Comparison of ENCODE assay signal across 1 cellular context in the genomic region with DNA sequence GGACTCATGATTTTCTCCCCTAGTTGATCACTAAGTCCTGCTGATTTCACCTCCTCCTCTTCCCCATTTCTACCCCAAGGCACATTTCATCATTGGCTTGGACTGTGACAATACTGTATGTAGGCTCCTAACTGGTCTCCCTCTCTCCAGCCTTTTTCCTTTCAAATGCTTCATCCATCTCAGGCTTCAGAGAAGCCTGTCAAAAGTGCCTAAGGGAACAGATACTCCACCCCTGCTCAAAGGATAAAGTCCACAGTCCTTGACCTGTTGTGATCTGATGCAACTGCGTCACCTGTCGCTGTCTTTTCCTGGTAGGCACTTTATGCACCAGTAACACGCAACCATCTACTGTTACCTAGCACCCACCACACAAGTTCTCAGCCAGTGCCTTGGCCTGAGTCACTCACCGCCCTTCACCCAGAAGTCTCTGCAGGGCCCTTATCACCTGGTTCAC.
TF ChIP-seq lines count a peak whose summit lies in the region.

No MANE protein-coding gene starts in this region.

TF ChIP-seq in HepG2, 621 proteins besides CTCF, POLR2A, EP300 and RAD21 (continued from another document and continues in another):
- TF ChIP-seq, protein P1, sequence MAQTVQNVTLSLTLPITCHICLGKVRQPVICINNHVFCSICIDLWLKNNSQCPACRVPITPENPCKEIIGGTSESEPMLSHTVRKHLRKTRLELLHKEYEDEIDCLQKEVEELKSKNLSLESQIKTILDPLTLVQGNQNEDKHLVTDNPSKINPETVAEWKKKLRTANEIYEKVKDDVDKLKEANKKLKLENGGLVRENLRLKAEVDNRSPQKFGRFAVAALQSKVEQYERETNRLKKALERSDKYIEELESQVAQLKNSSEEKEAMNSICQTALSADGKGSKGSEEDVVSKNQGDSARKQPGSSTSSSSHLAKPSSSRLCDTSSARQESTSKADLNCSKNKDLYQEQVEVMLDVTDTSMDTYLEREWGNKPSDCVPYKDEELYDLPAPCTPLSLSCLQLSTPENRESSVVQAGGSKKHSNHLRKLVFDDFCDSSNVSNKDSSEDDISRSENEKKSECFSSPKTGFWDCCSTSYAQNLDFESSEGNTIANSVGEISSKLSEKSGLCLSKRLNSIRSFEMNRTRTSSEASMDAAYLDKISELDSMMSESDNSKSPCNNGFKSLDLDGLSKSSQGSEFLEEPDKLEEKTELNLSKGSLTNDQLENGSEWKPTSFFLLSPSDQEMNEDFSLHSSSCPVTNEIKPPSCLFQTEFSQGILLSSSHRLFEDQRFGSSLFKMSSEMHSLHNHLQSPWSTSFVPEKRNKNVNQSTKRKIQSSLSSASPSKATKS (CRISPR knock-in tag; IDR thresholded peaks at IDR 0.05), result no peak
- TF ChIP-seq PAWR (CRISPR knock-in tag; IDR thresholded peaks at IDR 0.05; ENCODE audit: borderline replicate concordance) (no peak), ZNF746 (CRISPR knock-in tag; IDR thresholded peaks at IDR 0.05) (no peak), ZBTB3 (CRISPR knock-in tag; IDR thresholded peaks at IDR 0.05; ENCODE audit: borderline replicate concordance, low read depth) (no peak), HMG20A (CRISPR knock-in tag; IDR thresholded peaks at IDR 0.05; ENCODE audit: borderline replicate concordance) (peak; percentile 83), ELF3 (CRISPR knock-in tag; IDR thresholded peaks at IDR 0.05) (peak; percentile 94), ZBTB20 (CRISPR knock-in tag; IDR thresholded peaks at IDR 0.05; ENCODE audit: borderline replicate concordance, low read depth) (no peak), ZNF589 (CRISPR knock-in tag; conservative IDR thresholded peaks at IDR 0.05) (no peak), RCOR2 (CRISPR knock-in tag; IDR thresholded peaks at IDR 0.05) (0 out of 2 replicates have a peak, but pooled peaks have one; percentile 50), HNRNPUL1 (IDR thresholded peaks at IDR 0.05; ENCODE audit: low read depth, low read length) (no peak), ZNF282 (IDR thresholded peaks at IDR 0.05; ENCODE audit: partially characterized antibody) (no peak), CEBPB (IDR thresholded peaks at IDR 0.05; ENCODE audit: borderline replicate concordance, low read depth, low read length) (peak; percentile 85), ZNF207 (IDR thresholded peaks at IDR 0.05; ENCODE audit: borderline replicate concordance) (no peak), SOX6 (IDR thresholded peaks at IDR 0.05) (no peak), SOX6 (CRISPR knock-in tag; IDR thresholded peaks at IDR 0.05) (peak; percentile 80), HNRNPH1 (optimal IDR thresholded peaks at IDR 0.05; ENCODE audit: low read depth, low read length) (no peak), MYC (CRISPR knock-in tag; IDR thresholded peaks at IDR 0.05; ENCODE audit: borderline replicate concordance) (no peak), SP140L (CRISPR knock-in tag; IDR thresholded peaks at IDR 0.05; ENCODE audit: borderline replicate concordance) (no peak), NCOR1 (IDR thresholded peaks at IDR 0.05; ENCODE audit: borderline replicate concordance, low read length) (peak; percentile 94), TGIF2 (CRISPR knock-in tag; IDR thresholded peaks at IDR 0.05) (0 out of 2 replicates have a peak, but pooled peaks have one; percentile 53), ZNF761 (CRISPR knock-in tag; conservative IDR thresholded peaks at IDR 0.05) (no peak), ZNF775 (CRISPR knock-in tag; IDR thresholded peaks at IDR 0.05; ENCODE audit: borderline replicate concordance) (no peak), ZBTB42 (CRISPR knock-in tag; IDR thresholded peaks at IDR 0.05) (no peak), ZNF354B (CRISPR knock-in tag; IDR thresholded peaks at IDR 0.05) (no peak), MTF1 (CRISPR knock-in tag; IDR thresholded peaks at IDR 0.05) (no peak), CEBPG (CRISPR knock-in tag; IDR thresholded peaks at IDR 0.05) (peak; percentile 94), TOPORS (CRISPR knock-in tag; IDR thresholded peaks at IDR 0.05) (no peak), ZNF143 (CRISPR knock-in tag; IDR thresholded peaks at IDR 0.05) (no peak), HMGA1 (CRISPR knock-in tag; conservative IDR thresholded peaks at IDR 0.05) (no peak)
- TF ChIP-seq, protein P2, sequence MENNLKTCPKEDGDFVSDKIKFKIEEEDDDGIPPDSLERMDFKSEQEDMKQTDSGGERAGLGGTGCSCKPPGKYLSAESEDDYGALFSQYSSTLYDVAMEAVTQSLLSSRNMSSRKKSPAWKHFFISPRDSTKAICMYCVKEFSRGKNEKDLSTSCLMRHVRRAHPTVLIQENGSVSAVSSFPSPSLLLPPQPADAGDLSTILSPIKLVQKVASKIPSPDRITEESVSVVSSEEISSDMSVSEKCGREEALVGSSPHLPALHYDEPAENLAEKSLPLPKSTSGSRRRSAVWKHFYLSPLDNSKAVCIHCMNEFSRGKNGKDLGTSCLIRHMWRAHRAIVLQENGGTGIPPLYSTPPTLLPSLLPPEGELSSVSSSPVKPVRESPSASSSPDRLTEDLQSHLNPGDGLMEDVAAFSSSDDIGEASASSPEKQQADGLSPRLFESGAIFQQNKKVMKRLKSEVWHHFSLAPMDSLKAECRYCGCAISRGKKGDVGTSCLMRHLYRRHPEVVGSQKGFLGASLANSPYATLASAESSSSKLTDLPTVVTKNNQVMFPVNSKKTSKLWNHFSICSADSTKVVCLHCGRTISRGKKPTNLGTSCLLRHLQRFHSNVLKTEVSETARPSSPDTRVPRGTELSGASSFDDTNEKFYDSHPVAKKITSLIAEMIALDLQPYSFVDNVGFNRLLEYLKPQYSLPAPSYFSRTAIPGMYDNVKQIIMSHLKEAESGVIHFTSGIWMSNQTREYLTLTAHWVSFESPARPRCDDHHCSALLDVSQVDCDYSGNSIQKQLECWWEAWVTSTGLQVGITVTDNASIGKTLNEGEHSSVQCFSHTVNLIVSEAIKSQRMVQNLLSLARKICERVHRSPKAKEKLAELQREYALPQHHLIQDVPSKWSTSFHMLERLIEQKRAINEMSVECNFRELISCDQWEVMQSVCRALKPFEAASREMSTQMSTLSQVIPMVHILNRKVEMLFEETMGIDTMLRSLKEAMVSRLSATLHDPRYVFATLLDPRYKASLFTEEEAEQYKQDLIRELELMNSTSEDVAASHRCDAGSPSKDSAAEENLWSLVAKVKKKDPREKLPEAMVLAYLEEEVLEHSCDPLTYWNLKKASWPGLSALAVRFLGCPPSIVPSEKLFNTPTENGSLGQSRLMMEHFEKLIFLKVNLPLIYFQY (CRISPR knock-in tag; IDR thresholded peaks at IDR 0.05; ENCODE audit: borderline replicate concordance), result no peak
- TF ChIP-seq, protein P3, sequence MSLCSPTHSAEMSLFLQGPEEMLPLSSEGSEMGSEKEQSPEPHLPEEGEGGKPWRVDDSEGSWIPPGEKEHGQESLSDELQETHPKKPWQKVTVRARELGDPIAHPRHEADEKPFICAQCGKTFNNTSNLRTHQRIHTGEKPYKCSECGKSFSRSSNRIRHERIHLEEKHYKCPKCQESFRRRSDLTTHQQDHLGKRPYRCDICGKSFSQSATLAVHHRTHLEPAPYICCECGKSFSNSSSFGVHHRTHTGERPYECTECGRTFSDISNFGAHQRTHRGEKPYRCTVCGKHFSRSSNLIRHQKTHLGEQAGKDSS (CRISPR knock-in tag; IDR thresholded peaks at IDR 0.05; ENCODE audit: borderline replicate concordance, low read depth), result no peak
- TF ChIP-seq, protein P4, sequence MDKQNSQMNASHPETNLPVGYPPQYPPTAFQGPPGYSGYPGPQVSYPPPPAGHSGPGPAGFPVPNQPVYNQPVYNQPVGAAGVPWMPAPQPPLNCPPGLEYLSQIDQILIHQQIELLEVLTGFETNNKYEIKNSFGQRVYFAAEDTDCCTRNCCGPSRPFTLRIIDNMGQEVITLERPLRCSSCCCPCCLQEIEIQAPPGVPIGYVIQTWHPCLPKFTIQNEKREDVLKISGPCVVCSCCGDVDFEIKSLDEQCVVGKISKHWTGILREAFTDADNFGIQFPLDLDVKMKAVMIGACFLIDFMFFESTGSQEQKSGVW (CRISPR knock-in tag; IDR thresholded peaks at IDR 0.05; ENCODE audit: borderline replicate concordance), result no peak
- TF ChIP-seq, protein P5, sequence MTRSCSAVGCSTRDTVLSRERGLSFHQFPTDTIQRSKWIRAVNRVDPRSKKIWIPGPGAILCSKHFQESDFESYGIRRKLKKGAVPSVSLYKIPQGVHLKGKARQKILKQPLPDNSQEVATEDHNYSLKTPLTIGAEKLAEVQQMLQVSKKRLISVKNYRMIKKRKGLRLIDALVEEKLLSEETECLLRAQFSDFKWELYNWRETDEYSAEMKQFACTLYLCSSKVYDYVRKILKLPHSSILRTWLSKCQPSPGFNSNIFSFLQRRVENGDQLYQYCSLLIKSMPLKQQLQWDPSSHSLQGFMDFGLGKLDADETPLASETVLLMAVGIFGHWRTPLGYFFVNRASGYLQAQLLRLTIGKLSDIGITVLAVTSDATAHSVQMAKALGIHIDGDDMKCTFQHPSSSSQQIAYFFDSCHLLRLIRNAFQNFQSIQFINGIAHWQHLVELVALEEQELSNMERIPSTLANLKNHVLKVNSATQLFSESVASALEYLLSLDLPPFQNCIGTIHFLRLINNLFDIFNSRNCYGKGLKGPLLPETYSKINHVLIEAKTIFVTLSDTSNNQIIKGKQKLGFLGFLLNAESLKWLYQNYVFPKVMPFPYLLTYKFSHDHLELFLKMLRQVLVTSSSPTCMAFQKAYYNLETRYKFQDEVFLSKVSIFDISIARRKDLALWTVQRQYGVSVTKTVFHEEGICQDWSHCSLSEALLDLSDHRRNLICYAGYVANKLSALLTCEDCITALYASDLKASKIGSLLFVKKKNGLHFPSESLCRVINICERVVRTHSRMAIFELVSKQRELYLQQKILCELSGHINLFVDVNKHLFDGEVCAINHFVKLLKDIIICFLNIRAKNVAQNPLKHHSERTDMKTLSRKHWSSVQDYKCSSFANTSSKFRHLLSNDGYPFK (CRISPR knock-in tag; IDR thresholded peaks at IDR 0.05; ENCODE audit: borderline replicate concordance), result no peak
- TF ChIP-seq, protein P6, sequence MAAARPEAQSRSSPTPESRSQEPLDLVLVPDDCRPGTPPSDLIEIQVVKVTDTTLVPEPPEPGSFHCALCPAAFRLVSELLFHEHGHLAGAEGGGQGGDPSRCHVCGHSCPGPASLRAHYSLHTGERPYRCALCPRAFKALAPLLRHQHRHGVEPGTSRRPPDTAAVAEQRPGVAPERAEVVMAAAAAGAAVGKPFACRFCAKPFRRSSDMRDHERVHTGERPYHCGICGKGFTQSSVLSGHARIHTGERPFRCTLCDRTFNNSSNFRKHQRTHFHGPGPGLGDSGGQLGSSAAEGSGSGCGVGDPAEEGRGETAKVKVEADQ (CRISPR knock-in tag; IDR thresholded peaks at IDR 0.05; ENCODE audit: borderline replicate concordance), result no peak
- TF ChIP-seq, protein P7, sequence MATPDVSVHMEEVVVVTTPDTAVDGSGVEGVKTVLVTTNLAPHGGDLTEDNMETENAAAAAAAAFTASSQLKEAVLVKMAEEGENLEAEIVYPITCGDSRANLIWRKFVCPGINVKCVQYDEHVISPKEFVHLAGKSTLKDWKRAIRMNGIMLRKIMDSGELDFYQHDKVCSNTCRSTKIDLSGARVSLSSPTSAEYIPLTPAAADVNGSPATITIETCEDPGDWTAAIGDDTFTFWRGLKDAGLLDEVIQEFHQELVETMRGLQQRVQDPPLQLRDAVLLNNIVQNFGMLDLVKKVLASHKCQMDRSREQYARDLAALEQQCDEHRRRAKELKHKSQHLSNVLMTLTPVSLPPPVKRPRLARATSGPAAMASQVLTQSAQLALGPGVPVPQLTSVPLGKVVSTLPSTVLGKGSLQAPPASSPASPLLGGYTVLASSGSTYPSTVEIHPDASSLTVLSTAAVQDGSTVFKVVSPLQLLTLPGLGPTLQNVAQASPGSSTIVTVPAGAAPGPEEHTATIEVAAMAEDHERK (CRISPR knock-in tag; IDR thresholded peaks at IDR 0.05; ENCODE audit: low read depth), result no peak
- TF ChIP-seq, protein P8, sequence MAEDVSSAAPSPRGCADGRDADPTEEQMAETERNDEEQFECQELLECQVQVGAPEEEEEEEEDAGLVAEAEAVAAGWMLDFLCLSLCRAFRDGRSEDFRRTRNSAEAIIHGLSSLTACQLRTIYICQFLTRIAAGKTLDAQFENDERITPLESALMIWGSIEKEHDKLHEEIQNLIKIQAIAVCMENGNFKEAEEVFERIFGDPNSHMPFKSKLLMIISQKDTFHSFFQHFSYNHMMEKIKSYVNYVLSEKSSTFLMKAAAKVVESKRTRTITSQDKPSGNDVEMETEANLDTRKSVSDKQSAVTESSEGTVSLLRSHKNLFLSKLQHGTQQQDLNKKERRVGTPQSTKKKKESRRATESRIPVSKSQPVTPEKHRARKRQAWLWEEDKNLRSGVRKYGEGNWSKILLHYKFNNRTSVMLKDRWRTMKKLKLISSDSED (CRISPR knock-in tag; IDR thresholded peaks at IDR 0.05), result no peak
- TF ChIP-seq, protein P9, sequence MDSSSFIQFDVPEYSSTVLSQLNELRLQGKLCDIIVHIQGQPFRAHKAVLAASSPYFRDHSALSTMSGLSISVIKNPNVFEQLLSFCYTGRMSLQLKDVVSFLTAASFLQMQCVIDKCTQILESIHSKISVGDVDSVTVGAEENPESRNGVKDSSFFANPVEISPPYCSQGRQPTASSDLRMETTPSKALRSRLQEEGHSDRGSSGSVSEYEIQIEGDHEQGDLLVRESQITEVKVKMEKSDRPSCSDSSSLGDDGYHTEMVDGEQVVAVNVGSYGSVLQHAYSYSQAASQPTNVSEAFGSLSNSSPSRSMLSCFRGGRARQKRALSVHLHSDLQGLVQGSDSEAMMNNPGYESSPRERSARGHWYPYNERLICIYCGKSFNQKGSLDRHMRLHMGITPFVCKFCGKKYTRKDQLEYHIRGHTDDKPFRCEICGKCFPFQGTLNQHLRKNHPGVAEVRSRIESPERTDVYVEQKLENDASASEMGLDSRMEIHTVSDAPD (CRISPR knock-in tag; IDR thresholded peaks at IDR 0.05), result no peak
- TF ChIP-seq, protein P10, sequence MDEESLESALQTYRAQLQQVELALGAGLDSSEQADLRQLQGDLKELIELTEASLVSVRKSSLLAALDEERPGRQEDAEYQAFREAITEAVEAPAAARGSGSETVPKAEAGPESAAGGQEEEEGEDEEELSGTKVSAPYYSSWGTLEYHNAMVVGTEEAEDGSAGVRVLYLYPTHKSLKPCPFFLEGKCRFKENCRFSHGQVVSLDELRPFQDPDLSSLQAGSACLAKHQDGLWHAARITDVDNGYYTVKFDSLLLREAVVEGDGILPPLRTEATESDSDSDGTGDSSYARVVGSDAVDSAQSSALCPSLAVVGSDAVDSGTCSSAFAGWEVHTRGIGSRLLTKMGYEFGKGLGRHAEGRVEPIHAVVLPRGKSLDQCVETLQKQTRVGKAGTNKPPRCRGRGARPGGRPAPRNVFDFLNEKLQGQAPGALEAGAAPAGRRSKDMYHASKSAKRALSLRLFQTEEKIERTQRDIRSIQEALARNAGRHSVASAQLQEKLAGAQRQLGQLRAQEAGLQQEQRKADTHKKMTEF (CRISPR knock-in tag; IDR thresholded peaks at IDR 0.05), result peak; percentile 29; the same call in 1 of the 2 replicates
